Comparison of ENCODE assay signal across 14 cellular contexts in genomic region chr20:61524956-61525666, GRCh38.
"Had no signal": no experiment of that assay in that cellular context is flagged by ENCODE, and none has a peak within 500 bp of the region (broad histone marks: within the 10 kb centered on the region; RNA-seq: fewer than 3 reads in every experiment).

No MANE protein-coding gene starts in this region.

- H3K27me3 Mint-ChIP-seq: activated CD4-positive, alpha-beta T cell treated with anti-CD3 and anti-CD28 coated beads for 36 hours; memory B cell had no signal

- ATAC-seq: activated CD4-positive, alpha-beta T cell treated with anti-CD3 and anti-CD28 coated beads for 36 hours; left lung; naive thymus-derived CD4-positive, alpha-beta T cell; sciatic nerve; stimulated activated effector memory CD8-positive, alpha-beta T cell treated with anti-CD3 and anti-CD28 coated beads, Interleukin-12 subunit alpha, Interleukin-12 subunit beta, amount 100 ng/mL, for 72 hours had no signal

- H3K9me3 Mint-ChIP-seq: activated naive CD4-positive, alpha-beta T cell treated with anti-CD3 and anti-CD28 coated beads, Interleukin-2, amount 50 U/mL, for 24 hours; memory B cell; stimulated activated effector memory CD8-positive, alpha-beta T cell treated with anti-CD3 and anti-CD28 coated beads, Interleukin-12 subunit alpha, Interleukin-12 subunit beta, amount 100 ng/mL, for 72 hours had no signal

- DNase-seq: activated CD4-positive, alpha-beta T cell treated with anti-CD3 and anti-CD28 coated beads for 36 hours; activated CD4-positive, alpha-beta T cell treated with anti-CD3 and anti-CD28 coated beads, Interleukin-2, amount 50 U/mL, for 48 hours; activated gamma-delta T cell; cortex of kidney; foreskin melanocyte; left lung; naive thymus-derived CD4-positive, alpha-beta T cell; ovary; stimulated activated CD4-positive, alpha-beta T cell treated with anti-CD3 and anti-CD28 coated beads, Interleukin-4, amount 100 ng/mL, for 24 hours; WERI-Rb-1 had no signal

- H3K4me3 Mint-ChIP-seq: activated CD4-positive, alpha-beta T cell treated with anti-CD3 and anti-CD28 coated beads for 36 hours; activated naive CD4-positive, alpha-beta T cell treated with anti-CD3 and anti-CD28 coated beads, Interleukin-2, amount 50 U/mL, for 24 hours; memory B cell; naive thymus-derived CD4-positive, alpha-beta T cell; stimulated activated effector memory CD8-positive, alpha-beta T cell treated with anti-CD3 and anti-CD28 coated beads, Interleukin-12 subunit alpha, Interleukin-12 subunit beta, amount 100 ng/mL, for 72 hours had no signal

- H3K36me3 Mint-ChIP-seq: activated naive CD4-positive, alpha-beta T cell treated with anti-CD3 and anti-CD28 coated beads, Interleukin-2, amount 50 U/mL, for 24 hours; memory B cell; naive thymus-derived CD4-positive, alpha-beta T cell; stimulated activated effector memory CD8-positive, alpha-beta T cell treated with anti-CD3 and anti-CD28 coated beads, Interleukin-12 subunit alpha, Interleukin-12 subunit beta, amount 100 ng/mL, for 72 hours had no signal

- H3K27ac Mint-ChIP-seq: activated CD4-positive, alpha-beta T cell treated with anti-CD3 and anti-CD28 coated beads for 36 hours; activated naive CD4-positive, alpha-beta T cell treated with anti-CD3 and anti-CD28 coated beads, Interleukin-2, amount 50 U/mL, for 24 hours; memory B cell; naive thymus-derived CD4-positive, alpha-beta T cell; stimulated activated effector memory CD8-positive, alpha-beta T cell treated with anti-CD3 and anti-CD28 coated beads, Interleukin-12 subunit alpha, Interleukin-12 subunit beta, amount 100 ng/mL, for 72 hours had no signal

- H3K4me1 Mint-ChIP-seq: activated CD4-positive, alpha-beta T cell treated with anti-CD3 and anti-CD28 coated beads for 36 hours; activated naive CD4-positive, alpha-beta T cell treated with anti-CD3 and anti-CD28 coated beads, Interleukin-2, amount 50 U/mL, for 24 hours; memory B cell; naive thymus-derived CD4-positive, alpha-beta T cell; stimulated activated effector memory CD8-positive, alpha-beta T cell treated with anti-CD3 and anti-CD28 coated beads, Interleukin-12 subunit alpha, Interleukin-12 subunit beta, amount 100 ng/mL, for 72 hours had no signal
